Comparison of ENCODE assay signal across 1 cellular context in the genomic region with DNA sequence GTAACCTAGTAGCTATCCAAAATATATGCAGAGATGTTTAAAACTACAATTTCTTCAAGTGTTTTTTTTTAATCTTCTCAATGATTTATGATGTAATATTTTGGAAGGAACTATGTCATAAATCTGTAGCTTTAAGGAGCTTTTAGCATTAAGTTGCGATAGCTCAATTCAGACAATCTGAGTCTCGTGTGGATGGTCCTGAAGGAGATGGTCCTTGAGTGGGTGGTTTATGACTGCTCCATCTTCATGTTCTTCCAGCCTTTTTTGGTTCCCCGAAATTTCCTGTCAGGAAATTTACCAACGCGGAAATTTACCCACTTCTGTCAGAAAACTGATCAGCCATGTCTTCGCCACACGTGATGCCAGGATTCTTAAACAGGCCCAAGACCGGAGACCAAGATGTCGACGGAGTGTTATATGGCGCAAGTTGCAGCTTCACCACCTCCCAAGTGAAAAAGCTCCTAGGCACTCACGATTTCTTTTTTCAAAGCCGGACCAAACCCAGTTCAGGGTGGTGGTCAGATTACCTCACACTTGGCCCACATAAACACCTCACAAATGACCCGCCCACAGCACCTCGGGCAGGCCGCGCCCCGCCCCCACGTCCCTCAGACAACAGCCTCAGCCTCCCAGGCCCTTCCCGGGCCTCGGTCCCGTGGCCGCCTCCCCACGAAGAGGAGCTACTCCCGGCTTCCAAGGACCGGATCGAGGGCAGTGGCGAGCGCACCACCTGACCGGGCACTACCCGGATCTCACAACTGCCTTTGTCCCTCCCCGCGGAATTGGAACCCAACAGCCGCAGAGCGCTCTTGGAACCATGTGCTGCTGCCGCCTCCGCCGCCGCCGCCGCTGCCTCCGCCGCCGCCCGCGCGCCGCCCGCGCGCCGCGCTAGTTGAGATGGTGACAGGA.
TF ChIP-seq lines count a peak whose summit lies in the region.

Gene MORC2, minus strand, starts transcription at position 760 of the 909 bp plus-strand sequence. CDS start 885 bp downstream, outside the sequence.

TF ChIP-seq in H1, 55 proteins besides CTCF, POLR2A, EP300 and RAD21 (continued from another document):
- TF ChIP-seq ASH2L (IDR thresholded peaks at IDR 0.05; ENCODE audit: low read length) (peak; percentile 11), BACH1 (IDR thresholded peaks at IDR 0.05; ENCODE audit: low read length) (no peak), PHF8 (conservative IDR thresholded peaks at IDR 0.05; ENCODE audit: low read depth, low read length) (no peak; the same call in none of the 2 replicates), KDM5A (IDR thresholded peaks at IDR 0.05; ENCODE audit: low read length) (no peak), JUND (IDR thresholded peaks at IDR 0.05; ENCODE audit: low read length) (no peak), TAF7 (optimal IDR thresholded peaks at IDR 0.05; ENCODE audit: borderline replicate concordance, low read depth, low read length) (peak; percentile 16), BRCA1 (IDR thresholded peaks at IDR 0.05; ENCODE audit: low read depth, low read length) (no peak), SP1 (IDR thresholded peaks at IDR 0.05; ENCODE audit: low read depth, low read length) (no peak), GTF2F1 (IDR thresholded peaks at IDR 0.05; ENCODE audit: borderline replicate concordance, low read depth, low read length) (no peak), SAP30 (IDR thresholded peaks at IDR 0.05; ENCODE audit: insufficient read depth, insufficient replicate concordance, low read length) (peak; percentile 56), POLR2AphosphoS5 (IDR thresholded peaks at IDR 0.05; ENCODE audit: low read depth, low read length) (peak; percentile 28; the same call in 1 of the 2 replicates), SIX5 (IDR thresholded peaks at IDR 0.05; ENCODE audit: low read depth, low read length) (no peak), FOSL1 (IDR thresholded peaks at IDR 0.05; ENCODE audit: insufficient read depth, low read depth, low read length) (no peak), HDAC2 (IDR thresholded peaks at IDR 0.05; ENCODE audit: borderline replicate concordance in 1 of 2, low read depth in 2 of 2, low read length in 2 of 2) (no peak)
- TF ChIP-seq, protein P1, sequence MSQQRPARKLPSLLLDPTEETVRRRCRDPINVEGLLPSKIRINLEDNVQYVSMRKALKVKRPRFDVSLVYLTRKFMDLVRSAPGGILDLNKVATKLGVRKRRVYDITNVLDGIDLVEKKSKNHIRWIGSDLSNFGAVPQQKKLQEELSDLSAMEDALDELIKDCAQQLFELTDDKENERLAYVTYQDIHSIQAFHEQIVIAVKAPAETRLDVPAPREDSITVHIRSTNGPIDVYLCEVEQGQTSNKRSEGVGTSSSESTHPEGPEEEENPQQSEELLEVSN (IDR thresholded peaks at IDR 0.05): peak; percentile 71
